Comparison of ENCODE assay signal across 12 cellular contexts in the genomic region with DNA sequence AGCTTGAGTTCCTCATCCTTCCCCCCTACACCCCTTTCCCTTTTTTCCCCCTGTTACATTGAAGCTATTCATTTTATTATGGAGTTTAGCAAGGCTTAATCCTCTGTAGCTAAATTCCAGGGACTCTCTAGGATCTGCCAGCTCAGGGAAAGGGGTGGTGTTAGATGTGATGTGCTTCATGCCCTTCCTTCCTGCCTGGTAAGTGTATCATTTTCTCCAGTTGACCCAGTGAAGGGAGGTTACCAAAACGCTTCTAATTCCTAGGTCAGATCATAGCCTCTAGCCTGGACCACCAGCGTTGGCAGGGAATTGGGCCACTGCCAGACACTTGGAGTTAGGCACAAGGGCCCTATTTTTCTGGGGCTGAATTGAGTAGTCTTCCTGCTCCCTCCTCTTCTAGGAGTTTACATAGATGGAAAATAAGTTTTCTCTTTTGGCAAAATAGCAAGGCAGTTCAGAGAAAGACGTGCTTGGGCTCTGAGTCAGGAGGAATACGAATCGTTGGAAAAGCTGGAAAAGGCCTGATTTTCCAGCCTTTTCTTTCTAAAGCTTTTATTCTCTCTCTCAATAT.
DNase-seq lines count a peak whose midpoint lies in the region; ATAC-seq and TF ChIP-seq lines count a peak whose summit lies in the region.
"Had no signal": no experiment of that assay in that cellular context is flagged by ENCODE, and none has a peak within 500 bp of the region (broad histone marks: within the 10 kb centered on the region; RNA-seq: fewer than 3 reads in every experiment).

No MANE protein-coding gene starts in this region.

- DNase-seq in MG63: peak; percentile 14
- DNase-seq in chondrocyte (ENCODE audit: low spot score): no peak
- peak; percentile 5 for DNase-seq in iris pigment epithelial cell (ENCODE audit: low read depth)
- DNase-seq in superior temporal gyrus (ENCODE audit: extremely low spot score): peak; percentile 50
- DNase-seq in HEK293T (ENCODE audit: extremely low spot score): no peak
- no peak for DNase-seq in HuH-7 (ENCODE audit: low spot score)
- DNase-seq: activated naive CD4-positive, alpha-beta T cell; NCI-H2171; stimulated activated CD4-positive, alpha-beta T cell treated with anti-CD3 and anti-CD28 coated beads, Interleukin-1b, Interleukin-23, amount 100 ng/mL, for 48 hours had no signal

- POLR2A ChIA-PET in HEK293T (lab: Yijun Ruan, JAX): no interaction called here

- H3K4me3 ChIP-seq in MG63: no peak overlapping the region
- H3K4me3 ChIP-seq: prostate gland had no signal

- no peaks in the 10 kb centered on the region for H3K27me3 ChIP-seq in MG63

- no peak for ATAC-seq in HG03457 (IDR thresholded peaks at IDR 0.05; ENCODE audit: unreplicated experiment)

- no peaks in the 10 kb centered on the region for H3K36me3 ChIP-seq in MG63
- H3K36me3 ChIP-seq: prostate gland had no signal

- H3K4me1 Mint-ChIP-seq in chondrocyte (ENCODE audit: low read depth): peaks cover 17% of the 10 kb centered on the region
- H3K4me1 Mint-ChIP-seq: CD14-positive monocyte had no signal

- no peaks in the 10 kb centered on the region for H3K27me3 Mint-ChIP-seq in chondrocyte (ENCODE audit: low read depth)

- no peak for TF ChIP-seq CTCF in chondrocyte (IDR thresholded peaks at IDR 0.05)

- no peaks in the 10 kb centered on the region for H3K36me3 Mint-ChIP-seq in chondrocyte (ENCODE audit: low read depth)
- H3K36me3 Mint-ChIP-seq: CD14-positive monocyte had no signal

- H3K4me3 Mint-ChIP-seq in chondrocyte (ENCODE audit: unreplicated experiment): no peak overlapping the region
- H3K4me3 Mint-ChIP-seq: CD14-positive monocyte had no signal

- peak overlapping the region; percentile 33 for H3K27ac Mint-ChIP-seq in chondrocyte (ENCODE audit: unreplicated experiment)
- H3K27ac Mint-ChIP-seq: CD14-positive monocyte had no signal

- no peaks in the 10 kb centered on the region for H3K9me3 ChIP-seq in MG63
- H3K9me3 ChIP-seq: prostate gland had no signal

- CTCF ChIA-PET in HEK293T (lab: Yijun Ruan, JAX): no interaction called here

- peaks cover 2% of the 10 kb centered on the region for H3K9me3 Mint-ChIP-seq in chondrocyte (ENCODE audit: low read depth)

TF ChIP-seq in HEK293T, 16 proteins besides CTCF, POLR2A, EP300 and RAD21:
- TF ChIP-seq FOXM1 (IDR thresholded peaks at IDR 0.05; ENCODE audit: borderline replicate concordance): no peak
- no peak for TF ChIP-seq TARDBP (IDR thresholded peaks at IDR 0.05)
- no peak for TF ChIP-seq ARNT (IDR thresholded peaks at IDR 0.05)
- no peak for TF ChIP-seq HDGF (IDR thresholded peaks at IDR 0.05; ENCODE audit: borderline replicate concordance)
- no peak for TF ChIP-seq LEF1 (IDR thresholded peaks at IDR 0.05; ENCODE audit: borderline replicate concordance)
- no peak for TF ChIP-seq SP1 (IDR thresholded peaks at IDR 0.05)
- no peak for TF ChIP-seq BHLHE40 (IDR thresholded peaks at IDR 0.05; ENCODE audit: borderline replicate concordance)
- no peak for TF ChIP-seq ELF4 (IDR thresholded peaks at IDR 0.05)
- TF ChIP-seq SUZ12 (IDR thresholded peaks at IDR 0.05): no peak

Comparison
In these comparisons a context has a peak if more than half of its experiments do, and no peak if none do; other contexts are left out.
1. DNase-seq: peak in MG63 (single experiment), iris pigment epithelial cell (single experiment) and superior temporal gyrus (single experiment); none in chondrocyte (single experiment), HEK293T (single experiment) and HuH-7 (single experiment).